Comparison of ENCODE assay signal across 25 cellular contexts in genomic region chr17:69401251-69401650, GRCh38. TPM values are rescaled to one million over a fixed set of nuclear protein-coding genes. Genes with fewer than 3 reads are reported as not detected.
A peak's percentile ranks its signal among the peaks of the same experiment; 100 is the strongest.
DNase-seq lines count a peak whose midpoint lies in the region; ATAC-seq, FAIRE-seq and TF ChIP-seq lines count a peak whose summit lies in the region.
"Had no signal": no experiment of that assay in that cellular context is flagged by ENCODE, and none has a peak within 500 bp of the region (broad histone marks: within the 10 kb centered on the region; RNA-seq: fewer than 3 reads in every experiment).

No MANE protein-coding gene starts in this region.

- TF ChIP-seq CTCF in MCF 10A (IDR thresholded peaks at IDR 0.05; ENCODE audit: unreplicated experiment) (no peak), mammary epithelial cell (conservative IDR thresholded peaks at IDR 0.05 in 1 of 2, IDR thresholded peaks at IDR 0.05 in 1 of 2; ENCODE audit: extremely low read depth in 1 of 2, insufficient read depth in 1 of 2, low read depth in 1 of 2, low read length in 2 of 2) (no peak), bronchial epithelial cell (IDR thresholded peaks at IDR 0.05; ENCODE audit: insufficient read depth, low read length, severe bottlenecking) (no peak)
- no peak for TF ChIP-seq CTCF in CD4-positive, alpha-beta T cell (IDR thresholded peaks at IDR 0.05)

- BruUV-seq in MCF 10A (replicated peaks; lab: Mats Ljungman, UMichigan) (no TSS peak), mammary epithelial cell (replicated peaks; lab: Mats Ljungman, UMichigan) (no TSS peak)

- H3K4me3 Mint-ChIP-seq in activated CD4-positive, alpha-beta T cell treated with anti-CD3 and anti-CD28 coated beads for 36 hours, result no peak overlapping the region
- no peak overlapping the region for H3K4me3 Mint-ChIP-seq in MCF 10A (ENCODE audit: unreplicated experiment)
- no peak overlapping the region for H3K4me3 Mint-ChIP-seq in CD4-positive, alpha-beta T cell
- H3K4me3 Mint-ChIP-seq: B cell; CD4-positive, CD25-positive, alpha-beta regulatory T cell; CD8-positive, alpha-beta memory T cell had no signal

- no peak overlapping the region for H2BK120ac ChIP-seq in trophoblast cell (ENCODE audit: insufficient read depth, low read length, poor library complexity)

- no peak overlapping the region for H3K18ac ChIP-seq in trophoblast cell (ENCODE audit: low read length)

- H3K36me3 Mint-ChIP-seq in activated CD4-positive, alpha-beta T cell treated with anti-CD3 and anti-CD28 coated beads for 36 hours (ENCODE audit: low read depth), result no peaks in the 10 kb centered on the region
- H3K36me3 Mint-ChIP-seq in MCF 10A (ENCODE audit: insufficient read depth, unreplicated experiment), result no peaks in the 10 kb centered on the region
- H3K36me3 Mint-ChIP-seq in CD4-positive, alpha-beta T cell (ENCODE audit: low read depth), result no peaks in the 10 kb centered on the region
- H3K36me3 Mint-ChIP-seq: CD4-positive, CD25-positive, alpha-beta regulatory T cell had no signal

- POLR2A ChIA-PET in activated CD4-positive, alpha-beta T cell treated with anti-CD3 and anti-CD28 coated beads for 36 hours (lab: Charles Lee), result no interaction called here
- POLR2A ChIA-PET in MCF 10A (lab: Yijun Ruan, JAX), result interaction anchor here (1.4 kb wide), 1 partner anchor 75 kb away, joined by 4 read pairs; no protein-coding TSS in a partner anchor
- POLR2A ChIA-PET in CD4-positive, alpha-beta T cell (lab: Charles Lee), result no interaction called here

- no peak overlapping the region for H3K4ac ChIP-seq in trophoblast cell (ENCODE audit: low read depth, low read length)

- H3K9ac ChIP-seq in mammary epithelial cell (ENCODE audit: insufficient read depth, low read length) (no peak overlapping the region), trophoblast cell (ENCODE audit: low read length) (no peak overlapping the region)
- H3K9ac ChIP-seq: BLaER1, GM23248 had no signal

- peak; percentile 49 for ATAC-seq in activated CD4-positive, alpha-beta T cell treated with anti-CD3 and anti-CD28 coated beads for 36 hours
- no peak for ATAC-seq in CD4-positive, alpha-beta T cell (ENCODE audit: poor library complexity)
- ATAC-seq: GM12878 had no signal

- intact Hi-C loops in activated CD4-positive, alpha-beta T cell treated with anti-CD3 and anti-CD28 coated beads for 36 hours (cut with DNase I, micrococcal nuclease), result no loop called here
- intact Hi-C loops in MCF 10A (cut with micrococcal nuclease), result no loop called here
- intact Hi-C loops in mammary epithelial cell (cut with micrococcal nuclease), result no loop called here
- intact Hi-C loops in CD4-positive, alpha-beta T cell (cut with DNase I, micrococcal nuclease), result no loop called here

- no peak overlapping the region for H3K4me2 ChIP-seq in mammary epithelial cell (ENCODE audit: insufficient read depth, low read depth, low read length)
- H3K4me2 ChIP-seq in trophoblast cell (ENCODE audit: low read length), result no peak overlapping the region
- H3K4me2 ChIP-seq: BLaER1 had no signal

- H3K4me1 ChIP-seq in mammary epithelial cell (ENCODE audit: insufficient read depth, low read length), result no peaks in the 10 kb centered on the region
- H3K4me1 ChIP-seq in trophoblast cell (ENCODE audit: control insufficient read depth in 1 of 2, insufficient read depth in 2 of 2, low read length in 2 of 2), result no peaks in the 10 kb centered on the region
- H3K4me1 ChIP-seq: BLaER1 had no signal

- in situ Hi-C loops in mammary epithelial cell (cut with MboI; ENCODE audit: low sequenced_read_pairs in 2 of 2), result no loop called here

- no peaks in the 10 kb centered on the region for H3K4me1 Mint-ChIP-seq in activated CD4-positive, alpha-beta T cell treated with anti-CD3 and anti-CD28 coated beads for 36 hours
- peaks cover 6% of the 10 kb centered on the region for H3K4me1 Mint-ChIP-seq in MCF 10A (ENCODE audit: insufficient read depth, unreplicated experiment)
- H3K4me1 Mint-ChIP-seq in CD4-positive, alpha-beta T cell (ENCODE audit: low read depth), result no peaks in the 10 kb centered on the region
- H3K4me1 Mint-ChIP-seq: B cell; CD4-positive, CD25-positive, alpha-beta regulatory T cell had no signal

- no peak overlapping the region for H4K91ac ChIP-seq in trophoblast cell (ENCODE audit: low read depth, low read length)

- WGBS in mammary epithelial cell (ENCODE audit: low coverage, missing lambda C conversion rate), result 14% methylated on average over 2 of the region's 3 CpGs
- WGBS in trophoblast cell (ENCODE audit: extremely low coverage, insufficient coverage, insufficient read length), result no CpG with 5 or more reads among the region's 3 CpGs

- H3K4me3 ChIP-seq in mammary epithelial cell (replicated peaks in 1 of 3; ENCODE audit: insufficient read depth in 1 of 3, low read depth in 2 of 3, low read length in 3 of 3), result no peak overlapping the region
- no peak overlapping the region for H3K4me3 ChIP-seq in bronchial epithelial cell (ENCODE audit: low read depth, low read length)
- H3K4me3 ChIP-seq in trophoblast cell (ENCODE audit: low read depth, low read length), result no peak overlapping the region
- H3K4me3 ChIP-seq: BLaER1, GM12878, GM23248 had no signal

- H3K14ac ChIP-seq in trophoblast cell (ENCODE audit: low read length), result no peak overlapping the region

- H3K9me3 ChIP-seq in mammary epithelial cell (replicated peaks; ENCODE audit: insufficient read depth, low read length) (no peaks in the 10 kb centered on the region), trophoblast cell (ENCODE audit: insufficient read depth, low read depth, low read length) (no peaks in the 10 kb centered on the region)
- H3K9me3 ChIP-seq in CD4-positive, alpha-beta T cell (ENCODE audit: control insufficient read depth, low read length), result no peaks in the 10 kb centered on the region

- H3K27me3 ChIP-seq in mammary epithelial cell (ENCODE audit: insufficient read depth, low read length), result no peaks in the 10 kb centered on the region
- H3K27me3 ChIP-seq in bronchial epithelial cell (ENCODE audit: control insufficient read depth, insufficient read depth, low read length), result no peaks in the 10 kb centered on the region
- H3K27me3 ChIP-seq in trophoblast cell (ENCODE audit: insufficient read depth, low read length), result no peaks in the 10 kb centered on the region
- no peaks in the 10 kb centered on the region for H3K27me3 ChIP-seq in CD4-positive, alpha-beta T cell (ENCODE audit: control insufficient read depth, insufficient read depth, low read length)
- H3K27me3 ChIP-seq: BLaER1 had no signal

- H3K36me3 ChIP-seq in mammary epithelial cell (ENCODE audit: insufficient read depth, low read length) (no peaks in the 10 kb centered on the region), bronchial epithelial cell (ENCODE audit: control insufficient read depth, insufficient read depth, low read length) (no peaks in the 10 kb centered on the region), trophoblast cell (ENCODE audit: control insufficient read depth in 1 of 2, insufficient read depth in 2 of 2, low read length in 2 of 2) (no peaks in the 10 kb centered on the region)
- H3K36me3 ChIP-seq: BLaER1 had no signal

- H3K23ac ChIP-seq in trophoblast cell (ENCODE audit: low read length), result no peak overlapping the region

- no peak overlapping the region for H4K8ac ChIP-seq in trophoblast cell (ENCODE audit: low read depth, low read length)

- H3K79me2 ChIP-seq in mammary epithelial cell (ENCODE audit: insufficient read depth, low read length) (no peaks in the 10 kb centered on the region), trophoblast cell (ENCODE audit: control insufficient read depth, insufficient read depth, low read length, poor library complexity) (no peaks in the 10 kb centered on the region)

- no peak overlapping the region for H2BK5ac ChIP-seq in trophoblast cell (ENCODE audit: low read depth, low read length, poor library complexity)

- no peaks in the 10 kb centered on the region for H3K9me3 Mint-ChIP-seq in activated CD4-positive, alpha-beta T cell treated with anti-CD3 and anti-CD28 coated beads for 36 hours (ENCODE audit: low read depth)
- peaks cover 7% of the 10 kb centered on the region for H3K9me3 Mint-ChIP-seq in MCF 10A (ENCODE audit: unreplicated experiment)
- H3K9me3 Mint-ChIP-seq in CD4-positive, alpha-beta T cell, result no peaks in the 10 kb centered on the region
- H3K9me3 Mint-ChIP-seq: CD4-positive, CD25-positive, alpha-beta regulatory T cell; CD8-positive, alpha-beta memory T cell had no signal

- no peak overlapping the region for H2AK5ac ChIP-seq in trophoblast cell (ENCODE audit: low read length)

- H3K27ac Mint-ChIP-seq in activated CD4-positive, alpha-beta T cell treated with anti-CD3 and anti-CD28 coated beads for 36 hours, result no peak overlapping the region
- no peak overlapping the region for H3K27ac Mint-ChIP-seq in MCF 10A (ENCODE audit: low read depth, unreplicated experiment)
- no peak overlapping the region for H3K27ac Mint-ChIP-seq in CD4-positive, alpha-beta T cell
- H3K27ac Mint-ChIP-seq: B cell; CD4-positive, CD25-positive, alpha-beta regulatory T cell; CD8-positive, alpha-beta memory T cell had no signal

- CTCF ChIA-PET in activated CD4-positive, alpha-beta T cell treated with anti-CD3 and anti-CD28 coated beads for 36 hours (lab: Charles Lee), result no interaction called here
- CTCF ChIA-PET in MCF 10A (lab: Yijun Ruan, JAX) (no interaction called here), mammary epithelial cell (lab: Charles Lee; ENCODE audit: low non-redundant PET) (no interaction called here)
- CTCF ChIA-PET in CD4-positive, alpha-beta T cell (lab: Charles Lee), result no interaction called here

- peak; percentile 81 for FAIRE-seq in bronchial epithelial cell (lab: Jason Lieb, UNC)
- FAIRE-seq: D721Med, GM12878, GM19239, H1 had no signal

- no peak overlapping the region for H2BK12ac ChIP-seq in trophoblast cell (ENCODE audit: low read length)

- no peak overlapping the region for H3K27ac ChIP-seq in mammary epithelial cell (ENCODE audit: insufficient read depth, low read depth, low read length)
- no peak overlapping the region for H3K27ac ChIP-seq in trophoblast cell (ENCODE audit: low read depth, low read length)
- H3K27ac ChIP-seq in CD4-positive, alpha-beta T cell (ENCODE audit: low read depth, low read length), result no peak overlapping the region
- H3K27ac ChIP-seq: BLaER1, C4-2B, GM23248 had no signal

- no peak for DNase-seq in activated CD4-positive, alpha-beta T cell treated with anti-CD3 and anti-CD28 coated beads for 36 hours
- DNase-seq in activated CD4-positive, alpha-beta T cell treated with anti-CD3 and anti-CD28 coated beads, Interleukin-2, amount 50 U/mL, for 48 hours, result no peak
- DNase-seq in MCF 10A (ENCODE audit: unreplicated experiment), result peak; percentile 32
- no peak for DNase-seq in mammary epithelial cell
- no peak for DNase-seq in bronchial epithelial cell (ENCODE audit: low read depth)
- DNase-seq in trophoblast cell, result peak; percentile 74 to 97
- no peak for DNase-seq in AG20443 (ENCODE audit: low spot score)
- DNase-seq in CD4-positive, alpha-beta T cell, result no peak
- DNase-seq: 8988T; CD4-positive, CD25-positive, alpha-beta regulatory T cell; CD8-positive, alpha-beta memory T cell; DMS 273 treated with DMSO at 0.1 percent for 48 hours; DMS79; EL; GDM1; GM23248; H7; HCEC 1CT had no signal

- H4K20me1 ChIP-seq in mammary epithelial cell (ENCODE audit: insufficient read depth, low read length), result no peaks in the 10 kb centered on the region
- H4K20me1 ChIP-seq: BLaER1 had no signal

- H3K27me3 Mint-ChIP-seq in activated CD4-positive, alpha-beta T cell treated with anti-CD3 and anti-CD28 coated beads for 36 hours, result peaks cover 3% of the 10 kb centered on the region
- no peaks in the 10 kb centered on the region for H3K27me3 Mint-ChIP-seq in MCF 10A (ENCODE audit: insufficient read depth, unreplicated experiment)
- no peaks in the 10 kb centered on the region for H3K27me3 Mint-ChIP-seq in CD4-positive, alpha-beta T cell

- dilution Hi-C loops in mammary epithelial cell (cut with HindIII; ENCODE audit: low sequenced_read_pairs), result no loop called here

- no peak overlapping the region for H4K12ac ChIP-seq in trophoblast cell (ENCODE audit: low read depth, low read length)

- H3K79me1 ChIP-seq in trophoblast cell (ENCODE audit: low read length), result no peaks in the 10 kb centered on the region

- H2AFZ ChIP-seq in mammary epithelial cell (ENCODE audit: low read depth, low read length) (no peak overlapping the region), trophoblast cell (ENCODE audit: insufficient read depth, low read length, poor library complexity) (no peak overlapping the region)
- H2AFZ ChIP-seq: GM23248 had no signal

RNA-seq across cellular contexts. Expression of gene MAP2K6, which starts 13.2 kb away (rescaled TPM):
- 1 to 10 TPM; 2.7 to 3.4 TPM for total RNA-seq in activated CD4-positive, alpha-beta T cell treated with anti-CD3 and anti-CD28 coated beads for 36 hours
- total RNA-seq in MCF 10A (2022), result 0.28 and 0.37 TPM in 2 replicates
- total RNA-seq in mammary epithelial cell, result 1 to 10 TPM; 1.7 to 2.2 TPM
- 1.4 TPM for polyA plus RNA-seq in mammary epithelial cell
- polyA minus RNA-seq in mammary epithelial cell, result 2.9 TPM
- 0.13 and 0.26 TPM in 2 replicates for total RNA-seq in bronchial epithelial cell
- 3.2 and 3.7 TPM in 2 replicates for polyA plus RNA-seq in trophoblast cell (2013)
- total RNA-seq in CD4-positive, alpha-beta T cell, result 10 to 100 TPM; 14.0 to 14.6 TPM

Comparison
In these comparisons a context has a peak if more than half of its experiments do, and no peak if none do; other contexts are left out.
1. DNase-seq: peak in MCF 10A (single experiment) and trophoblast cell (2 of 2); none in activated CD4-positive, alpha-beta T cell treated with anti-CD3 and anti-CD28 coated beads for 36 hours (single experiment), activated CD4-positive, alpha-beta T cell treated with anti-CD3 and anti-CD28 coated beads, Interleukin-2, amount 50 U/mL, for 48 hours (0 of 2), mammary epithelial cell (single experiment), bronchial epithelial cell (single experiment), AG20443 (single experiment) and CD4-positive, alpha-beta T cell (0 of 10).